1 cellular context compared by ENCODE assay signal in genomic region chr16:4475880-4476790, GRCh38.
TF ChIP-seq lines count a peak whose summit lies in the region.

Gene HMOX2, plus strand, starts transcription at chr16:4476398. Its CDS starts 29,127 bp downstream, at chr16:4505525.

TF ChIP-seq in HepG2, 621 proteins besides CTCF, POLR2A, EP300 and RAD21 (continued from another document and continues in another):
- TF ChIP-seq, protein P1, sequence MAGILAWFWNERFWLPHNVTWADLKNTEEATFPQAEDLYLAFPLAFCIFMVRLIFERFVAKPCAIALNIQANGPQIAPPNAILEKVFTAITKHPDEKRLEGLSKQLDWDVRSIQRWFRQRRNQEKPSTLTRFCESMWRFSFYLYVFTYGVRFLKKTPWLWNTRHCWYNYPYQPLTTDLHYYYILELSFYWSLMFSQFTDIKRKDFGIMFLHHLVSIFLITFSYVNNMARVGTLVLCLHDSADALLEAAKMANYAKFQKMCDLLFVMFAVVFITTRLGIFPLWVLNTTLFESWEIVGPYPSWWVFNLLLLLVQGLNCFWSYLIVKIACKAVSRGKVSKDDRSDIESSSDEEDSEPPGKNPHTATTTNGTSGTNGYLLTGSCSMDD (CRISPR knock-in tag; IDR thresholded peaks at IDR 0.05) = no peak
- TF ChIP-seq TEAD2 (CRISPR knock-in tag; IDR thresholded peaks at IDR 0.05) = no peak
- TF ChIP-seq ZEB1 (IDR thresholded peaks at IDR 0.05; ENCODE audit: insufficient replicate concordance, low read depth) = peak; percentile 69
- TF ChIP-seq ZNF703 (CRISPR knock-in tag; IDR thresholded peaks at IDR 0.05; ENCODE audit: borderline replicate concordance) = no peak
- TF ChIP-seq CEBPB (IDR thresholded peaks at IDR 0.05; ENCODE audit: borderline replicate concordance, low read depth, low read length) = no peak
- TF ChIP-seq TMF1 (CRISPR knock-in tag; IDR thresholded peaks at IDR 0.05; ENCODE audit: low read depth) = peak; percentile 71; the same call in 1 of the 2 replicates
- peak; percentile 72 for TF ChIP-seq HDAC2 (CRISPR knock-in tag; IDR thresholded peaks at IDR 0.05)
- TF ChIP-seq HOXA9 (CRISPR knock-in tag; IDR thresholded peaks at IDR 0.05; ENCODE audit: borderline replicate concordance) = no peak
- TF ChIP-seq ZNF619 (CRISPR knock-in tag; IDR thresholded peaks at IDR 0.05) = peak; percentile 94
- TF ChIP-seq, protein P2, sequence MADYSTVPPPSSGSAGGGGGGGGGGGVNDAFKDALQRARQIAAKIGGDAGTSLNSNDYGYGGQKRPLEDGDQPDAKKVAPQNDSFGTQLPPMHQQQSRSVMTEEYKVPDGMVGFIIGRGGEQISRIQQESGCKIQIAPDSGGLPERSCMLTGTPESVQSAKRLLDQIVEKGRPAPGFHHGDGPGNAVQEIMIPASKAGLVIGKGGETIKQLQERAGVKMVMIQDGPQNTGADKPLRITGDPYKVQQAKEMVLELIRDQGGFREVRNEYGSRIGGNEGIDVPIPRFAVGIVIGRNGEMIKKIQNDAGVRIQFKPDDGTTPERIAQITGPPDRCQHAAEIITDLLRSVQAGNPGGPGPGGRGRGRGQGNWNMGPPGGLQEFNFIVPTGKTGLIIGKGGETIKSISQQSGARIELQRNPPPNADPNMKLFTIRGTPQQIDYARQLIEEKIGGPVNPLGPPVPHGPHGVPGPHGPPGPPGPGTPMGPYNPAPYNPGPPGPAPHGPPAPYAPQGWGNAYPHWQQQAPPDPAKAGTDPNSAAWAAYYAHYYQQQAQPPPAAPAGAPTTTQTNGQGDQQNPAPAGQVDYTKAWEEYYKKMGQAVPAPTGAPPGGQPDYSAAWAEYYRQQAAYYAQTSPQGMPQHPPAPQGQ (CRISPR knock-in tag; IDR thresholded peaks at IDR 0.05; ENCODE audit: borderline replicate concordance) = peak; percentile 21; the same call in 1 of the 2 replicates
- TF ChIP-seq ARNT (IDR thresholded peaks at IDR 0.05) = no peak
- TF ChIP-seq, protein P3, sequence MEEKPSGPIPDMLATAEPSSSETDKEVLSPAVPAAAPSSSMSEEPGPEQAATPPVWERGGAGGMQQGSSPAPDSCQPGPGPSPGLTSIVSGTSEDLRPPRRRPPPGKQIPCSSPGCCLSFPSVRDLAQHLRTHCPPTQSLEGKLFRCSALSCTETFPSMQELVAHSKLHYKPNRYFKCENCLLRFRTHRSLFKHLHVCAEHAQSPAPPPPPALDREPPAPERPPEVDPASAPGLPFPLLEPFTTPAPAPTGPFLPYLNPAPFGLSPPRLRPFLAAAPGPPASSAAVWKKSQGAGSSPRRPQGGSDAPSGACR (CRISPR knock-in tag; IDR thresholded peaks at IDR 0.05) = peak; percentile 75; the same call in 1 of the 2 replicates
- no peak for TF ChIP-seq PCBP2 (optimal IDR thresholded peaks at IDR 0.05; ENCODE audit: low read depth, low read length, poor library complexity, severe bottlenecking)
- TF ChIP-seq BHLHE40 (IDR thresholded peaks at IDR 0.05; ENCODE audit: low read length) = peak; percentile 75
- TF ChIP-seq ZFP41 (CRISPR knock-in tag; IDR thresholded peaks at IDR 0.05; ENCODE audit: borderline replicate concordance) = peak; percentile 88
- no peak for TF ChIP-seq NFKBIZ (CRISPR knock-in tag; IDR thresholded peaks at IDR 0.05)
- TF ChIP-seq, protein P4, sequence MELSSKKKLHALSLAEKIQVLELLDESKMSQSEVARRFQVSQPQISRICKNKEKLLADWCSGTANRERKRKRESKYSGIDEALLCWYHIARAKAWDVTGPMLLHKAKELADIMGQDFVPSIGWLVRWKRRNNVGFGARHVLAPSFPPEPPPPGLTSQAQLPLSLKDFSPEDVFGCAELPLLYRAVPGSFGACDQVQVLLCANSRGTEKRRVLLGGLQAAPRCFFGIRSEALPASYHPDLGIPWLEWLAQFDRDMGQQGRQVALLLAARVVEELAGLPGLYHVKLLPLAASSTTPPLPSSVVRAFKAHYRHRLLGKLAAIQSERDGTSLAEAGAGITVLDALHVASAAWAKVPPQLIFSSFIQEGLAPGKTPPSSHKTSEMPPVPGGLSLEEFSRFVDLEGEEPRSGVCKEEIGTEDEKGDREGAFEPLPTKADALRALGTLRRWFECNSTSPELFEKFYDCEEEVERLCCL (CRISPR knock-in tag; IDR thresholded peaks at IDR 0.05; ENCODE audit: borderline replicate concordance) = peak; percentile 57; the same call in 1 of the 2 replicates
- TF ChIP-seq ZNF556 (CRISPR knock-in tag; IDR thresholded peaks at IDR 0.05; ENCODE audit: borderline replicate concordance) = peak; percentile 67; the same call in 1 of the 2 replicates
- no peak for TF ChIP-seq ADNP (CRISPR knock-in tag; IDR thresholded peaks at IDR 0.05)
- TF ChIP-seq SRY (CRISPR knock-in tag; IDR thresholded peaks at IDR 0.05) = peak; percentile 98
- TF ChIP-seq ZNF354B (CRISPR knock-in tag; IDR thresholded peaks at IDR 0.05) = no peak; the same call in 1 of the 2 replicates
- TF ChIP-seq UBTF (CRISPR knock-in tag; IDR thresholded peaks at IDR 0.05) = peak; percentile 98
- peak; percentile 74; the same call in 1 of the 2 replicates for TF ChIP-seq WIZ (CRISPR knock-in tag; IDR thresholded peaks at IDR 0.05)
- TF ChIP-seq, protein P5, sequence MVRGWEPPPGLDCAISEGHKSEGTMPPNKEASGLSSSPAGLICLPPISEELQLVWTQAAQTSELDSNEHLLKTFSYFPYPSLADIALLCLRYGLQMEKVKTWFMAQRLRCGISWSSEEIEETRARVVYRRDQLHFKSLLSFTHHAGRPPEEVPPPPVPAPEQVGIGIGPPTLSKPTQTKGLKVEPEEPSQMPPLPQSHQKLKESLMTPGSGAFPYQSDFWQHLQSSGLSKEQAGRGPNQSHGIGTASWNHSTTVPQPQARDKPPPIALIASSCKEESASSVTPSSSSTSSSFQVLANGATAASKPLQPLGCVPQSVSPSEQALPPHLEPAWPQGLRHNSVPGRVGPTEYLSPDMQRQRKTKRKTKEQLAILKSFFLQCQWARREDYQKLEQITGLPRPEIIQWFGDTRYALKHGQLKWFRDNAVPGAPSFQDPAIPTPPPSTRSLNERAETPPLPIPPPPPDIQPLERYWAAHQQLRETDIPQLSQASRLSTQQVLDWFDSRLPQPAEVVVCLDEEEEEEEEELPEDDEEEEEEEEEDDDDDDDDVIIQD (CRISPR knock-in tag; IDR thresholded peaks at IDR 0.05; ENCODE audit: low read depth) = no peak; the same call in 1 of the 2 replicates
- no peak for TF ChIP-seq ATF7 (IDR thresholded peaks at IDR 0.05)
- 0 out of 2 replicates have a peak, but pooled peaks have one; percentile 38 for TF ChIP-seq ATF7 (CRISPR knock-in tag; IDR thresholded peaks at IDR 0.05)
- peak; percentile 96 for TF ChIP-seq GMEB2 (CRISPR knock-in tag; IDR thresholded peaks at IDR 0.05; ENCODE audit: low read depth)
- TF ChIP-seq, protein P6, sequence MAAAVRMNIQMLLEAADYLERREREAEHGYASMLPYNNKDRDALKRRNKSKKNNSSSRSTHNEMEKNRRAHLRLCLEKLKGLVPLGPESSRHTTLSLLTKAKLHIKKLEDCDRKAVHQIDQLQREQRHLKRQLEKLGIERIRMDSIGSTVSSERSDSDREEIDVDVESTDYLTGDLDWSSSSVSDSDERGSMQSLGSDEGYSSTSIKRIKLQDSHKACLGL (CRISPR knock-in tag; IDR thresholded peaks at IDR 0.05) = peak; percentile 62; the same call in 1 of the 2 replicates
- TF ChIP-seq ZBTB39 (CRISPR knock-in tag; IDR thresholded peaks at IDR 0.05) = 0 out of 2 replicates have a peak, but pooled peaks have one; percentile 71
- 0 out of 2 replicates have a peak, but pooled peaks have one; percentile 25 for TF ChIP-seq MTERF4 (CRISPR knock-in tag; IDR thresholded peaks at IDR 0.05)
- peak; percentile 62; the same call in 1 of the 2 replicates for TF ChIP-seq ZNF335 (CRISPR knock-in tag; IDR thresholded peaks at IDR 0.05)
- peak; percentile 97; the same call in 1 of the 2 replicates for TF ChIP-seq DNMT1 (CRISPR knock-in tag; IDR thresholded peaks at IDR 0.05)
- TF ChIP-seq RORA (CRISPR knock-in tag; IDR thresholded peaks at IDR 0.05) = no peak
- peak; percentile 23; the same call in 1 of the 2 replicates for TF ChIP-seq ETS1 (CRISPR knock-in tag; IDR thresholded peaks at IDR 0.05)
- TF ChIP-seq RFX1 (IDR thresholded peaks at IDR 0.05) = no peak
- no peak for TF ChIP-seq ZFAT (CRISPR knock-in tag; conservative IDR thresholded peaks at IDR 0.05)
- peak; percentile 71; the same call in 1 of the 2 replicates for TF ChIP-seq KDM3A (CRISPR knock-in tag; IDR thresholded peaks at IDR 0.05; ENCODE audit: low read depth)
- no peak for TF ChIP-seq SRSF4 (IDR thresholded peaks at IDR 0.05; ENCODE audit: low read depth, low read length, poor library complexity, severe bottlenecking)
- no peak; the same call in 1 of the 2 replicates for TF ChIP-seq SATB2 (CRISPR knock-in tag; IDR thresholded peaks at IDR 0.05)
- no peak for TF ChIP-seq NONO (IDR thresholded peaks at IDR 0.05)
- peak; percentile 86; the same call in 1 of the 2 replicates for TF ChIP-seq NONO (CRISPR knock-in tag; conservative IDR thresholded peaks at IDR 0.05)
- TF ChIP-seq ZNF83 (CRISPR knock-in tag; IDR thresholded peaks at IDR 0.05; ENCODE audit: borderline replicate concordance) = no peak; the same call in 1 of the 2 replicates
- TF ChIP-seq ERF (CRISPR knock-in tag; IDR thresholded peaks at IDR 0.05) = peak; percentile 91
- no peak for TF ChIP-seq HMG20A (CRISPR knock-in tag; IDR thresholded peaks at IDR 0.05; ENCODE audit: borderline replicate concordance)
- TF ChIP-seq HDAC6 (IDR thresholded peaks at IDR 0.05; ENCODE audit: low read depth, low read length) = no peak
- TF ChIP-seq TOE1 (CRISPR knock-in tag; IDR thresholded peaks at IDR 0.05) = no peak
- TF ChIP-seq ZSCAN21 (CRISPR knock-in tag; IDR thresholded peaks at IDR 0.05; ENCODE audit: borderline replicate concordance) = peak; percentile 75; the same call in 1 of the 2 replicates
- TF ChIP-seq ZNF232 (CRISPR knock-in tag; IDR thresholded peaks at IDR 0.05; ENCODE audit: borderline replicate concordance) = peak; percentile 74; the same call in 1 of the 2 replicates
- TF ChIP-seq BORCS8-MEF2B (CRISPR knock-in tag; IDR thresholded peaks at IDR 0.05) = peak; percentile 92
- peak; percentile 89 for TF ChIP-seq MXD4 (CRISPR knock-in tag; IDR thresholded peaks at IDR 0.05)
- TF ChIP-seq PITX1 (CRISPR knock-in tag; IDR thresholded peaks at IDR 0.05) = peak; percentile 9; the same call in 1 of the 2 replicates
- no peak for TF ChIP-seq PAF1 (CRISPR knock-in tag; IDR thresholded peaks at IDR 0.05)
- no peak for TF ChIP-seq SRF (IDR thresholded peaks at IDR 0.05; ENCODE audit: low read depth, low read length)
